Comparison of ENCODE assay signal across 20 cellular contexts in the genomic region with DNA sequence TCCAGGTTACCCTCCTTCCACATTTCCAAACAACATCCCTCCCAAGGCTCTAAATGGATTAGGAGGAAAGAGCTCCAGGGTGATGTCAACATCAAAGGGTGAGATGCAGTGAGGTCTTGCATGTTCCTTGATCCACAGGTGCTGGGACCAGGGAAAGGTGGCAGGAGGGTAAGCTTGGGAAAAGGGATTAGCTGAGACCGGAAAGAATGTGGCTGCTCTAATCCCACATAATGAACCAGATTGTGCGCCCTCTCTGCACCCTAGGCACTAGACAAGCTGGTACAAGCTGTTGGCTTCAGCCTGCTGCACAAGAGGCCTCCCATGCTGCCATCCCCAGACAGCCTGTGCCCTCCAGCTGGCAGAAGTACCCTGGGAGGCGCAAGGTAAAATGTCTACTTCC. TPM values are rescaled to one million over a fixed set of nuclear protein-coding genes. Genes with fewer than 3 reads are reported as not detected.
DNase-seq lines count a peak whose midpoint lies in the region; ATAC-seq and TF ChIP-seq lines count a peak whose summit lies in the region.
"Had no signal": no experiment of that assay in that cellular context is flagged by ENCODE, and none has a peak within 500 bp of the region (broad histone marks: within the 10 kb centered on the region; RNA-seq: fewer than 3 reads in every experiment).

No MANE protein-coding gene starts in this region.

- peak overlapping the region; percentile 17 for H3K27ac Mint-ChIP-seq in chondrocyte (ENCODE audit: unreplicated experiment)
- H3K27ac Mint-ChIP-seq: B cell; stimulated activated memory B cell treated with anti-CD40 and anti-IgM and Interleukin-4, amounts not matched to agents 10 μg/mL and 1 μg/mL and 100 μg/mL, for 72 hours; T-helper 2 cell treated with Interferon-gamma antibody and Interleukin-4, amounts not matched to agents 5 μg/mL and 100 μg/mL, for 36 hours had no signal

- no peaks in the 10 kb centered on the region for H3K9me3 Mint-ChIP-seq in chondrocyte (ENCODE audit: low read depth)
- H3K9me3 Mint-ChIP-seq: stimulated activated memory B cell treated with anti-CD40 and anti-IgM and Interleukin-4, amounts not matched to agents 10 μg/mL and 1 μg/mL and 100 μg/mL, for 72 hours; T-helper 2 cell treated with Interferon-gamma antibody and Interleukin-4, amounts not matched to agents 5 μg/mL and 100 μg/mL, for 36 hours had no signal

- peaks cover 3% of the 10 kb centered on the region for H3K36me3 Mint-ChIP-seq in chondrocyte (ENCODE audit: low read depth)
- H3K36me3 Mint-ChIP-seq: stimulated activated memory B cell treated with anti-CD40 and anti-IgM and Interleukin-4, amounts not matched to agents 10 μg/mL and 1 μg/mL and 100 μg/mL, for 72 hours had no signal

- no peak overlapping the region for H3K4me3 Mint-ChIP-seq in chondrocyte (ENCODE audit: unreplicated experiment)
- H3K4me3 Mint-ChIP-seq: B cell; stimulated activated memory B cell treated with anti-CD40 and anti-IgM and Interleukin-4, amounts not matched to agents 10 μg/mL and 1 μg/mL and 100 μg/mL, for 72 hours; T-helper 2 cell treated with Interferon-gamma antibody and Interleukin-4, amounts not matched to agents 5 μg/mL and 100 μg/mL, for 36 hours had no signal

- H3K27me3 Mint-ChIP-seq in chondrocyte (ENCODE audit: low read depth) = no peaks in the 10 kb centered on the region
- H3K27me3 Mint-ChIP-seq: B cell had no signal

- DNase-seq in DMS79 treated with DMSO at 0.1 percent for 48 hours (lab: John Stamatoyannopoulos, UW) = peak; percentile 84
- DNase-seq in NCI-H2171 (lab: John Stamatoyannopoulos, UW) = peak; percentile 90
- DNase-seq in chondrocyte (ENCODE audit: low spot score) = no peak
- peak; percentile 86 for DNase-seq in retinal pigment epithelial cell (ENCODE audit: low read depth)
- no peak for DNase-seq in OCI-M1 (lab: John Stamatoyannopoulos, UW)
- no peak for DNase-seq in SKM-1 (lab: John Stamatoyannopoulos, UW; ENCODE audit: unreplicated experiment)
- DNase-seq in GOT3 (lab: John Stamatoyannopoulos, UW) = no peak
- DNase-seq: activated CD4-positive, alpha-beta T cell treated with anti-CD3 and anti-CD28 coated beads for 4 hours; activated naive CD4-positive, alpha-beta T cell treated with anti-CD3 and anti-CD28 coated beads, Interleukin-2, amount 50 U/mL, for 16 hours; body of pancreas; hypothalamus; NCI-H1436 treated with DMSO at 0.1 percent for 48 hours; NCI-H774; pancreas; SIG-M5 had no signal

- H3K4me1 Mint-ChIP-seq in chondrocyte (ENCODE audit: low read depth) = peaks cover 59% of the 10 kb centered on the region
- H3K4me1 Mint-ChIP-seq: B cell; stimulated activated memory B cell treated with anti-CD40 and anti-IgM and Interleukin-4, amounts not matched to agents 10 μg/mL and 1 μg/mL and 100 μg/mL, for 72 hours had no signal

- no peak for ATAC-seq in HG03039 (IDR thresholded peaks at IDR 0.05; ENCODE audit: unreplicated experiment)
- ATAC-seq: body of pancreas; pancreas; stimulated activated memory B cell treated with anti-CD40 and anti-IgM and Interleukin-4, amounts not matched to agents 10 μg/mL and 1 μg/mL and 100 μg/mL, for 72 hours had no signal

- TF ChIP-seq CTCF in chondrocyte (IDR thresholded peaks at IDR 0.05) (no peak), retinal pigment epithelial cell (conservative IDR thresholded peaks at IDR 0.05; ENCODE audit: low read depth, low read length) (no peak)

- no peak overlapping the region for H3K4me3 ChIP-seq in retinal pigment epithelial cell (ENCODE audit: low read length)
- H3K4me3 ChIP-seq: body of pancreas, pancreas, smooth muscle cell had no signal

RNA-seq across cellular contexts. Expression of gene PLXNA2, which starts 34.9 kb away (rescaled TPM):
- total RNA-seq in chondrocyte = 22.0 to 37.9 TPM (median 24.9 TPM) in 3 replicates

Comparison
In these comparisons a context has a peak if more than half of its experiments do, and no peak if none do; other contexts are left out.
1. DNase-seq: peak in DMS79 treated with DMSO at 0.1 percent for 48 hours (single experiment), NCI-H2171 (single experiment) and retinal pigment epithelial cell (single experiment); none in chondrocyte (single experiment), OCI-M1 (single experiment), SKM-1 (single experiment) and GOT3 (single experiment).